ENCODE assay signal across 12 cellular contexts in genomic region chr4:77854431-77855111, GRCh38. TPM values are rescaled to one million over a fixed set of nuclear protein-coding genes. Genes with fewer than 3 reads are reported as not detected.
A peak's percentile ranks its signal among the peaks of the same experiment; 100 is the strongest.
DNase-seq lines count a peak whose midpoint lies in the region; ATAC-seq, FAIRE-seq and TF ChIP-seq lines count a peak whose summit lies in the region.
"Had no signal": no experiment of that assay in that cellular context is flagged by ENCODE, and none has a peak within 500 bp of the region (broad histone marks: within the 10 kb centered on the region; RNA-seq: fewer than 3 reads in every experiment).

No MANE protein-coding gene starts in this region.

- ATAC-seq in activated T-cell treated with anti-CD3 and anti-CD28 coated beads, Interleukin-2, amount 50 U/mL, for 4 hours = peak; percentile 59 to 60
- no peak for ATAC-seq in HG02678 (IDR thresholded peaks at IDR 0.05; ENCODE audit: unreplicated experiment)

- no peaks in the 10 kb centered on the region for H3K36me3 ChIP-seq in kidney (ENCODE audit: control insufficient read depth in 1 of 2, insufficient read depth in 2 of 2, low read length in 2 of 2)
- H3K36me3 ChIP-seq in thyroid gland = no peaks in the 10 kb centered on the region
- H3K36me3 ChIP-seq: tibial artery had no signal

- H3K27me3 ChIP-seq in thyroid gland = no peaks in the 10 kb centered on the region

- H3K27ac ChIP-seq in kidney (ENCODE audit: low read depth in 2 of 2, low read length in 2 of 2) (peak overlapping the region; percentile 26 to 69), thyroid gland (peak overlapping the region; percentile 21 to 41 (median 41))
- H3K27ac ChIP-seq: tibial artery had no signal

- no peaks in the 10 kb centered on the region for H3K27me3 Mint-ChIP-seq in activated T-cell treated with anti-CD3 and anti-CD28 coated beads, Interleukin-2, amount 50 U/mL, for 4 hours (ENCODE audit: low read depth)
- no peaks in the 10 kb centered on the region for H3K27me3 Mint-ChIP-seq in activated naive CD8-positive, alpha-beta T cell treated with anti-CD3 and anti-CD28 coated beads for 36 hours
- H3K27me3 Mint-ChIP-seq: brain had no signal

- no peak overlapping the region for H3K4me3 ChIP-seq in kidney (ENCODE audit: low read length in 2 of 2)
- H3K4me3 ChIP-seq in thyroid gland (replicated peaks in 1 of 3) = no peak overlapping the region
- H3K4me3 ChIP-seq: tibial artery had no signal

- no peaks in the 10 kb centered on the region for H3K36me3 Mint-ChIP-seq in activated T-cell treated with anti-CD3 and anti-CD28 coated beads, Interleukin-2, amount 50 U/mL, for 4 hours (ENCODE audit: insufficient read depth)
- peaks cover 4% of the 10 kb centered on the region for H3K36me3 Mint-ChIP-seq in activated naive CD8-positive, alpha-beta T cell treated with anti-CD3 and anti-CD28 coated beads for 36 hours
- H3K36me3 Mint-ChIP-seq: brain had no signal

- no peak for TF ChIP-seq POLR2A in thyroid gland (IDR thresholded peaks at IDR 0.05)

- intact Hi-C loops in kidney (cut with DNase I) (no loop called here), thyroid gland (cut with DNase I) (no loop called here)

- peak overlapping the region; percentile 98 for H3K27ac Mint-ChIP-seq in activated naive CD8-positive, alpha-beta T cell treated with anti-CD3 and anti-CD28 coated beads for 36 hours
- H3K27ac Mint-ChIP-seq: brain, nephron had no signal

- no peaks in the 10 kb centered on the region for H3K9me3 ChIP-seq in kidney (ENCODE audit: control insufficient read depth in 1 of 2, low read length in 2 of 2)
- no peaks in the 10 kb centered on the region for H3K9me3 ChIP-seq in thyroid gland
- H3K9me3 ChIP-seq: tibial artery had no signal

- TF ChIP-seq CTCF in kidney (IDR thresholded peaks at IDR 0.05; ENCODE audit: borderline replicate concordance, extremely low read depth, insufficient read depth) = no peak
- no peak for TF ChIP-seq CTCF in thyroid gland (IDR thresholded peaks at IDR 0.05)

- WGBS in thyroid gland, 2 donors = 76% methylated on average over 7 of the region's 7 CpGs

- H3K9ac ChIP-seq in kidney (ENCODE audit: low read length in 2 of 2) = no peak overlapping the region

- H3K4me1 Mint-ChIP-seq in activated T-cell treated with anti-CD3 and anti-CD28 coated beads, Interleukin-2, amount 50 U/mL, for 4 hours (ENCODE audit: low read depth) = peaks cover 69% of the 10 kb centered on the region
- H3K4me1 Mint-ChIP-seq in activated naive CD8-positive, alpha-beta T cell treated with anti-CD3 and anti-CD28 coated beads for 36 hours = peaks cover 62% of the 10 kb centered on the region
- H3K4me1 Mint-ChIP-seq: brain had no signal

- no peak for DNase-seq in activated T-cell treated with anti-CD3 and anti-CD28 coated beads, Interleukin-2, amount 50 U/mL, for 4 hours
- DNase-seq in activated T-cell treated with anti-CD3 and anti-CD28 coated beads, Interleukin-2, amount 50 U/mL, for 1 hour = no peak
- DNase-seq in activated naive CD8-positive, alpha-beta T cell treated with anti-CD3 and anti-CD28 coated beads for 36 hours = peak; percentile 21
- no peak for DNase-seq in kidney
- no peak for DNase-seq in thyroid gland
- DNase-seq in NCI-H187 (lab: John Stamatoyannopoulos, UW) = no peak
- no peak for DNase-seq in hepatic stellate cell (ENCODE audit: low spot score)
- DNase-seq: NCI-H1930, tibial artery had no signal

- H3K4me3 Mint-ChIP-seq in activated T-cell treated with anti-CD3 and anti-CD28 coated beads, Interleukin-2, amount 50 U/mL, for 4 hours = peak overlapping the region; percentile 73
- peak overlapping the region; percentile 78 for H3K4me3 Mint-ChIP-seq in activated naive CD8-positive, alpha-beta T cell treated with anti-CD3 and anti-CD28 coated beads for 36 hours
- H3K4me3 Mint-ChIP-seq: brain, nephron had no signal

- no peaks in the 10 kb centered on the region for H3K9me3 Mint-ChIP-seq in activated T-cell treated with anti-CD3 and anti-CD28 coated beads, Interleukin-2, amount 50 U/mL, for 4 hours
- no peaks in the 10 kb centered on the region for H3K9me3 Mint-ChIP-seq in activated naive CD8-positive, alpha-beta T cell treated with anti-CD3 and anti-CD28 coated beads for 36 hours
- H3K9me3 Mint-ChIP-seq: brain, nephron had no signal

- H3K4me1 ChIP-seq in kidney (ENCODE audit: control insufficient read depth in 1 of 2, insufficient read depth in 1 of 2, low read depth in 1 of 2, low read length in 2 of 2) (no peaks in the 10 kb centered on the region), thyroid gland (no peaks in the 10 kb centered on the region)
- H3K4me1 ChIP-seq: tibial artery had no signal

- no peak for FAIRE-seq in kidney (lab: Jason Lieb, UNC)

RNA-seq across cellular contexts. Expression of gene MRPL1, which starts 8.1 kb away (rescaled TPM):
- total RNA-seq in activated T-cell treated with anti-CD3 and anti-CD28 coated beads, Interleukin-2, amount 50 U/mL, for 4 hours = 100 to 1,000 TPM in 1 of 3 donors, 10 to 100 TPM in 2; 90.1 to 111 (median 98.0) TPM
- total RNA-seq in activated naive CD8-positive, alpha-beta T cell treated with anti-CD3 and anti-CD28 coated beads for 36 hours = 100 to 1,000 TPM; 103 to 112 TPM
- total RNA-seq in kidney (29.8 TPM), thyroid gland (10 to 100 TPM; 12.1 to 25.9 (median 19.0) TPM)
- polyA plus RNA-seq in kidney (ENCODE audit: insufficient read depth, low read depth, low replicate concordance) = 61.0 TPM

RNA-seq across cellular contexts. Expression of gene CNOT6L, which starts 35.4 kb away (rescaled TPM):
- 10 to 100 TPM; 52.2 to 59.1 (median 56.5) TPM for total RNA-seq in activated T-cell treated with anti-CD3 and anti-CD28 coated beads, Interleukin-2, amount 50 U/mL, for 4 hours
- total RNA-seq in activated naive CD8-positive, alpha-beta T cell treated with anti-CD3 and anti-CD28 coated beads for 36 hours = 10 to 100 TPM; 85.1 to 88.8 TPM
- total RNA-seq in kidney = 73.3 TPM
- polyA plus RNA-seq in kidney (ENCODE audit: insufficient read depth, low read depth, low replicate concordance) = 5.8 TPM
- 10 to 100 TPM; 22.5 to 44.2 (median 35.5) TPM for total RNA-seq in thyroid gland
